In genomic region chr1:166169182-166169581, GRCh38 we compare ENCODE assay signal across 24 cellular contexts. TPM values are rescaled to one million over a fixed set of nuclear protein-coding genes. Genes with fewer than 3 reads are reported as not detected.
A peak's percentile ranks its signal among the peaks of the same experiment; 100 is the strongest.
DNase-seq lines count a peak whose midpoint lies in the region; ATAC-seq, FAIRE-seq and TF ChIP-seq lines count a peak whose summit lies in the region.
"Had no signal": no experiment of that assay in that cellular context is flagged by ENCODE, and none has a peak within 500 bp of the region (broad histone marks: within the 10 kb centered on the region; RNA-seq: fewer than 3 reads in every experiment).

No MANE protein-coding gene starts in this region.

- peaks cover 28% of the 10 kb centered on the region for H3K36me3 Mint-ChIP-seq in Calu3 (ENCODE audit: insufficient read depth, unreplicated experiment)
- H3K36me3 Mint-ChIP-seq: T-cell had no signal

- SMC1A ChIA-PET in GM12878 (lab: Charles Lee; ENCODE audit: uncharacterized antibody, unreplicated experiment), result interaction anchor here (0.7 to 3.0 kb wide), 10 partner anchors 14 to 879 kb away, joined by 3 to 22 read pairs (median 5); no protein-coding TSS in a partner anchor

- H3K79me2 ChIP-seq in GM12878 (ENCODE audit: control insufficient read depth, insufficient read depth, low read length), result no peaks in the 10 kb centered on the region
- H3K79me2 ChIP-seq in Karpas-422 (ENCODE audit: low read length), result no peaks in the 10 kb centered on the region

- in situ Hi-C loops in GM12878 (cut with MboI), result no loop called here

- POLR2A ChIA-PET in GM12878 (lab: Charles Lee), result interaction anchor here (2.3 kb wide), 1 partner anchor 13 kb away, joined by 10 read pairs; no protein-coding TSS in a partner anchor

- H3K4me3 ChIP-seq in GM12865 (ENCODE audit: low read depth, low read length), result no peak overlapping the region
- no peak overlapping the region for H3K4me3 ChIP-seq in GM12878
- H3K4me3 ChIP-seq in effector memory CD4-positive, alpha-beta T cell (ENCODE audit: insufficient read depth, low read depth, low read length, poor library complexity, severe bottlenecking), result no peak overlapping the region
- no peak overlapping the region for H3K4me3 ChIP-seq in Karpas-422 (ENCODE audit: low read length)
- H3K4me3 ChIP-seq: HAP-1 had no signal

- CTCF ChIA-PET in Calu3 (lab: Charles Lee) (no interaction called here), GM12878 (lab: Yijun Ruan, JAX) (interaction anchor here (1.1 to 3.1 kb wide), 6 partner anchors 14 to 309 kb away, joined by 3 to 13 read pairs (median 6); no protein-coding TSS in a partner anchor)

- no peaks in the 10 kb centered on the region; a peak in 1 of 4 replicates for H3K27me3 ChIP-seq in GM12878 (replicated peaks in 1 of 2; ENCODE audit: control insufficient read depth in 2 of 2, insufficient read depth in 2 of 2, low read length in 1 of 2)
- H3K27me3 ChIP-seq in effector memory CD4-positive, alpha-beta T cell (replicated peaks; ENCODE audit: control insufficient read depth, insufficient read depth, low read length, poor library complexity, severe bottlenecking), result peaks cover 5% of the 10 kb centered on the region
- no peaks in the 10 kb centered on the region for H3K27me3 ChIP-seq in Karpas-422 (ENCODE audit: low read length)

- H3K4me2 ChIP-seq in GM12878 (ENCODE audit: control insufficient read depth, insufficient read depth) (peak overlapping the region; percentile 62; the same call in 1 of the 2 replicates), Karpas-422 (ENCODE audit: low read depth, low read length, poor library complexity, severe bottlenecking) (no peak overlapping the region)

- H3K36me3 ChIP-seq in GM12878 (ENCODE audit: control insufficient read depth in 2 of 2, insufficient read depth in 2 of 2, low read length in 1 of 2) (no peaks in the 10 kb centered on the region), Karpas-422 (ENCODE audit: insufficient read depth, low read length) (no peaks in the 10 kb centered on the region)
- H3K36me3 ChIP-seq in effector memory CD4-positive, alpha-beta T cell (ENCODE audit: control insufficient read depth, insufficient read depth, low read length), result no peaks in the 10 kb centered on the region
- H3K36me3 ChIP-seq: HAP-1 had no signal

- TF ChIP-seq CTCF in Calu3 (IDR thresholded peaks at IDR 0.05; ENCODE audit: unreplicated experiment) (no peak), GM12865 (IDR thresholded peaks at IDR 0.05; ENCODE audit: insufficient read depth, low read depth, low read length, missing control alignments) (no peak), GM12878 (IDR thresholded peaks at IDR 0.05 in 2 of 3, conservative IDR thresholded peaks at IDR 0.05 in 1 of 3; ENCODE audit: control insufficient read depth in 2 of 3, extremely low read depth in 1 of 3, insufficient read depth in 1 of 3, low read depth in 3 of 3, low read length in 3 of 3) (no peak)

- WGBS in GM12878 (ENCODE audit: insufficient coverage, insufficient replicate concordance, low lambda C conversion rate, missing lambda C conversion rate), result 0% methylated on average over 3 of the region's 3 CpGs

- peak overlapping the region; percentile 19 for H3K27ac Mint-ChIP-seq in Calu3 (ENCODE audit: unreplicated experiment)
- H3K27ac Mint-ChIP-seq: HFFc6, T-cell had no signal

- peak; percentile 36 to 68; a peak in 2 of 4 replicates for TF ChIP-seq EP300 in GM12878 (IDR thresholded peaks at IDR 0.05; ENCODE audit: borderline replicate concordance in 1 of 2, control insufficient read depth in 1 of 2, low read depth in 2 of 2, low read length in 2 of 2)

- no peaks in the 10 kb centered on the region for H3K9me2 ChIP-seq in Karpas-422 (replicated peaks; ENCODE audit: insufficient read depth, low read length)

- no peak for TF ChIP-seq RAD21 in GM12878 (IDR thresholded peaks at IDR 0.05; ENCODE audit: insufficient read depth, low read depth, low read length)

- intact Hi-C loops in Calu3 (cut with micrococcal nuclease; ENCODE audit: unreplicated experiment) (no loop called here), GM12878 (cut with micrococcal nuclease; ENCODE audit: unreplicated experiment) (loop anchor here (5.0 to 10.0 kb wide), 4 partner anchors 82 to 574 kb away; no protein-coding TSS in a partner anchor)

- H4K20me1 ChIP-seq in GM12878 (ENCODE audit: control insufficient read depth, insufficient read depth), result no peaks in the 10 kb centered on the region
- H4K20me1 ChIP-seq in Karpas-422 (ENCODE audit: insufficient read depth, low read depth, low read length), result no peaks in the 10 kb centered on the region

- peak; percentile 22 for ATAC-seq in GM12878
- ATAC-seq: T-cell had no signal

- H3K9ac ChIP-seq in GM12878 (ENCODE audit: control insufficient read depth, insufficient read depth, low read length) (no peak overlapping the region), Karpas-422 (ENCODE audit: low read length) (no peak overlapping the region)

- H3K9me3 Mint-ChIP-seq in Calu3 (ENCODE audit: low read depth, unreplicated experiment), result no peaks in the 10 kb centered on the region
- H3K9me3 Mint-ChIP-seq: HFFc6, T-cell had no signal

- FAIRE-seq in GM19239 (lab: Jason Lieb, UNC) (peak; percentile 73), GM12878 (lab: Jason Lieb, UNC) (no peak)
- FAIRE-seq: D721Med, G401.6 had no signal

- RAD21 ChIA-PET in GM12878 (lab: Charles Lee; ENCODE audit: unreplicated experiment), result interaction anchor here (1.0 to 2.9 kb wide), 11 partner anchors 13 to 264 kb away, joined by 3 to 32 read pairs (median 5); no protein-coding TSS in a partner anchor

- H3K27ac ChIP-seq in GM12878 (ENCODE audit: control insufficient read depth, insufficient read depth) (peak overlapping the region; percentile 72; the same call in 1 of the 2 replicates), Karpas-422 (ENCODE audit: low read length) (no peak overlapping the region)
- H3K27ac ChIP-seq in effector memory CD4-positive, alpha-beta T cell (ENCODE audit: insufficient read depth, low read length, poor library complexity, severe bottlenecking), result no peak overlapping the region

- H3K4me1 ChIP-seq in GM12878 (ENCODE audit: control insufficient read depth, insufficient read depth, low read length) (peaks cover 42% of the 10 kb centered on the region), Karpas-422 (ENCODE audit: low read length) (no peaks in the 10 kb centered on the region)
- peaks cover 10% of the 10 kb centered on the region for H3K4me1 ChIP-seq in effector memory CD4-positive, alpha-beta T cell (ENCODE audit: control insufficient read depth, insufficient read depth, low read length, poor library complexity, severe bottlenecking)
- H3K4me1 ChIP-seq: HAP-1 had no signal

- peaks cover 13% of the 10 kb centered on the region for H3K27me3 Mint-ChIP-seq in Calu3 (ENCODE audit: unreplicated experiment)

- peaks cover 8% of the 10 kb centered on the region for H3K4me1 Mint-ChIP-seq in Calu3 (ENCODE audit: low read depth, unreplicated experiment)

- DNase-seq in Calu3 (no peak), GM12865 (ENCODE audit: low read depth) (peak; percentile 65), GM19239 (ENCODE audit: insufficient read length, low spot score) (no peak), GM12878 (ENCODE audit: low read depth, low spot score) (peak; percentile 40), DMS79 (lab: John Stamatoyannopoulos, UW) (no peak), Karpas-422 (no peak)
- no peak for DNase-seq in effector memory CD4-positive, alpha-beta T cell
- DNase-seq: GOT3, HFFc6, IMR-90, KG1, NCI-H1048, NCI-H1417, NCI-H1694, NCI-H2029 treated with DMSO at 0.1 percent for 48 hours, NCI-H446 treated with DMSO at 0.1 percent for 48 hours, NCI-H526, NCI-H82, Right ventricle myocardium superior, RPMI8226, T-cell had no signal

- H2AFZ ChIP-seq in GM12878 (ENCODE audit: control insufficient read depth, low read depth, low read length) (peak overlapping the region; percentile 36), Karpas-422 (ENCODE audit: low read length) (no peak overlapping the region)

- H3K9me3 ChIP-seq in GM12878 (replicated peaks; ENCODE audit: control insufficient read depth, insufficient read depth, low read length), result no peaks in the 10 kb centered on the region; the same call in 2 of the 3 replicates
- H3K9me3 ChIP-seq in effector memory CD4-positive, alpha-beta T cell (ENCODE audit: control insufficient read depth, low read length), result no peaks in the 10 kb centered on the region
- H3K9me3 ChIP-seq in Karpas-422 (ENCODE audit: low read length), result no peaks in the 10 kb centered on the region
- H3K9me3 ChIP-seq: HAP-1 had no signal

- BruUV-seq in Calu3 (replicated peaks; lab: Mats Ljungman, UMichigan) (no TSS peak), GM12878 (replicated peaks; lab: Mats Ljungman, UMichigan) (no TSS peak)

- no peak overlapping the region for H3K4me3 Mint-ChIP-seq in Calu3 (ENCODE audit: low read depth, unreplicated experiment)
- H3K4me3 Mint-ChIP-seq: HFFc6, T-cell had no signal

- no peak for TF ChIP-seq POLR2A in GM12878 (IDR thresholded peaks at IDR 0.05; ENCODE audit: low read depth, low read length)

TF ChIP-seq in GM12878, 131 proteins besides CTCF, POLR2A, EP300 and RAD21 (continues in another document):
- TF ChIP-seq POU2F2 (IDR thresholded peaks at IDR 0.05; ENCODE audit: borderline replicate concordance, low read depth, low read length), result 0 out of 3 replicates have a peak, but pooled peaks have one; percentile 41
- peak; percentile 11 for TF ChIP-seq MEF2B (IDR thresholded peaks at IDR 0.05; ENCODE audit: partially characterized antibody, poor library complexity, severe bottlenecking)
- no peak for TF ChIP-seq ZSCAN29 (IDR thresholded peaks at IDR 0.05)
- TF ChIP-seq ATF7 (IDR thresholded peaks at IDR 0.05; ENCODE audit: low read depth), result peak; percentile 94
- TF ChIP-seq SMARCA5 (IDR thresholded peaks at IDR 0.05), result no peak
- peak; percentile 66; the same call in 1 of the 2 replicates for TF ChIP-seq NFIC (IDR thresholded peaks at IDR 0.05; ENCODE audit: low read depth, low read length)

RNA-seq across cellular contexts. Expression of gene FAM78B, which starts 2.4 kb away (rescaled TPM):
- total RNA-seq in Calu3 (2022), result 1.9 and 4.9 TPM in 2 replicates
- total RNA-seq in GM12878 (2013; cell fraction: nucleolus; rRNA removed), result 4.5 and 6.2 TPM in 2 replicates
- total RNA-seq in GM12878 (2014; rRNA removed), result 2.0 and 2.8 TPM in 2 replicates
- 1.4 TPM in 2 replicates for total RNA-seq in GM12878 (2014; rRNA removed; fragmentation: Illumina TruSeq; extraction: Trizol)
- total RNA-seq in GM12878 (2021), result 2.9 and 3.2 TPM in 2 replicates
- polyA plus RNA-seq in GM12878 (2011; ENCODE audit: low read depth), result 0.31 TPM
- 4.1 and 4.9 TPM in 2 replicates for polyA plus RNA-seq in GM12878 (2011; rRNA removed)
- polyA plus RNA-seq in GM12878 (2011; cell fraction: cytosol; rRNA removed), result 3.9 and 4.3 TPM in 2 replicates
- 7.6 and 8.4 TPM in 2 replicates for polyA plus RNA-seq in GM12878 (2011; cell fraction: nucleus; rRNA removed)
- polyA plus RNA-seq in GM12878 (2012), result 0.31 and 0.74 TPM in 2 replicates
- polyA plus RNA-seq in GM12878 (2014; fragmentation: Illumina TruSeq; extraction: Trizol), result 1.5 and 1.7 TPM in 2 replicates
- under 1 TPM; 0.31 to 0.40 TPM for polyA plus RNA-seq in GM12878 (2014; fragmentation: Nextera tagmentation; extraction: Ambion mirVana)
- polyA plus RNA-seq in GM12878 (2014; rRNA removed), result 2.9 and 4.1 TPM in 2 replicates
- polyA plus RNA-seq in GM12878 (2016; fragmentation: Nextera tagmentation; extraction: Ambion mirVana), result 1 to 10 TPM in 1 of 2 experiments, under 1 TPM in 1; 0.10 to 1.5 TPM
- polyA minus RNA-seq in GM12878 (2011; rRNA and poly(A)+ RNA removed), result 4.6 and 5.8 TPM in 2 replicates
- 1.1 and 1.3 TPM in 2 replicates for polyA minus RNA-seq in GM12878 (2011; cell fraction: cytosol; rRNA and poly(A)+ RNA removed)
- 6.9 and 15.4 TPM in 2 replicates for polyA minus RNA-seq in GM12878 (2011; cell fraction: nucleus; rRNA and poly(A)+ RNA removed)
- 0.15 and 0.25 TPM in 2 replicates for total RNA-seq in Karpas-422 (2014; rRNA removed; shearing (Covaris generic); ENCODE audit: low replicate concordance)

Comparison
In these comparisons a context has a peak if more than half of its experiments do, and no peak if none do; other contexts are left out.
1. DNase-seq: peak in GM12865 (single experiment) and GM12878 (single experiment); none in Calu3 (single experiment), GM19239 (single experiment), DMS79 (single experiment), effector memory CD4-positive, alpha-beta T cell (0 of 3) and Karpas-422 (single experiment).